Comparison of ENCODE assay signal across 11 cellular contexts in genomic region chr1:9183441-9183840, GRCh38. TPM values are rescaled to one million over a fixed set of nuclear protein-coding genes. Genes with fewer than 3 reads are reported as not detected.
DNase-seq lines count a peak whose midpoint lies in the region; ATAC-seq and TF ChIP-seq lines count a peak whose summit lies in the region.
"Had no signal": no experiment of that assay in that cellular context is flagged by ENCODE, and none has a peak within 500 bp of the region (broad histone marks: within the 10 kb centered on the region; RNA-seq: fewer than 3 reads in every experiment).

No MANE protein-coding gene starts in this region.

- WGBS in SK-N-SH (ENCODE audit: low lambda C conversion rate), result 88% methylated on average over 18 of the region's 24 CpGs

- no peak for TF ChIP-seq EP300 in SK-N-SH (IDR thresholded peaks at IDR 0.05; ENCODE audit: borderline replicate concordance in 1 of 2, low read depth in 1 of 2, low read length in 1 of 2)

- H3K27me3 ChIP-seq in SK-N-SH (ENCODE audit: insufficient read depth), result no peaks in the 10 kb centered on the region
- no peaks in the 10 kb centered on the region for H3K27me3 ChIP-seq in adipocyte (replicated peaks; ENCODE audit: control insufficient read depth, insufficient read depth, low read length)
- H3K27me3 ChIP-seq in iPS-20b (ENCODE audit: insufficient read depth, low read length), result peaks cover 37% of the 10 kb centered on the region
- peaks cover 0 to 6% (median 2%) of the 10 kb centered on the region in 5 donors for H3K27me3 ChIP-seq in subcutaneous abdominal adipose tissue (ENCODE audit: control insufficient read depth in 5 of 5, insufficient read depth in 4 of 5, low read length in 5 of 5)
- H3K27me3 ChIP-seq: MG63 had no signal

- H3K4me2 ChIP-seq in SK-N-SH, result peak overlapping the region; percentile 80

- H3K9me2 ChIP-seq in SK-N-SH, result no peaks in the 10 kb centered on the region

- DNase-seq in SK-N-SH, result no peak
- no peak for DNase-seq in adipocyte (ENCODE audit: low read depth)
- no peak for DNase-seq in dermis blood vessel endothelial cell
- no peak for DNase-seq in NCI-H1048 (lab: John Stamatoyannopoulos, UW)
- DNase-seq in NCI-H748 treated with DMSO at 0.1 percent for 48 hours (lab: John Stamatoyannopoulos, UW), result no peak
- DNase-seq: MG63 had no signal

- H3K27ac ChIP-seq in SK-N-SH (ENCODE audit: low read depth in 2 of 2, low read length in 1 of 2) (no peak overlapping the region; a peak in 1 of 4 replicates), iPS-20b (ENCODE audit: low read length) (no peak overlapping the region), subcutaneous abdominal adipose tissue (ENCODE audit: low read depth, low read length) (no peak overlapping the region)
- H3K27ac ChIP-seq: 22Rv1 had no signal

- CTCF ChIA-PET in SK-N-SH (lab: Yijun Ruan, JAX), result interaction anchor here (1.0 to 5.5 kb wide), 5 partner anchors 12 to 72 kb away, joined by 3 to 27 read pairs (median 8); no protein-coding TSS in a partner anchor

- H3K36me3 ChIP-seq in SK-N-SH (replicated peaks in 1 of 2; ENCODE audit: control insufficient read depth in 1 of 2, insufficient read depth in 2 of 2, low read length in 1 of 2) (peaks cover 2 to 12% of the 10 kb centered on the region in 2 experiments), adipocyte (ENCODE audit: control insufficient read depth, insufficient read depth, low read length, severe bottlenecking) (peaks cover 7% of the 10 kb centered on the region), iPS-20b (ENCODE audit: insufficient read depth, low read depth, low read length) (no peaks in the 10 kb centered on the region), subcutaneous abdominal adipose tissue (ENCODE audit: control insufficient read depth in 5 of 5, insufficient read depth in 5 of 5, low read length in 5 of 5) (no peaks in the 10 kb centered on the region)
- H3K36me3 ChIP-seq: MG63 had no signal

- no peaks in the 10 kb centered on the region for H3F3A ChIP-seq in SK-N-SH (replicated peaks; ENCODE audit: insufficient read depth)

- H2AFZ ChIP-seq in SK-N-SH (ENCODE audit: low read depth), result no peak overlapping the region

- ATAC-seq in SK-N-SH treated with all-trans-retinoic acid at 6 μM for 48 hours, result no peak
- ATAC-seq: Panc1 had no signal

- peak overlapping the region; percentile 75 to 87; a peak in 3 of 4 replicates for H3K4me3 ChIP-seq in SK-N-SH (ENCODE audit: low read depth in 2 of 2, low read length in 1 of 2)
- H3K4me3 ChIP-seq in adipocyte (ENCODE audit: low read length), result peak overlapping the region; percentile 89
- peak overlapping the region; percentile 70 for H3K4me3 ChIP-seq in iPS-20b (ENCODE audit: low read length)
- peak overlapping the region; percentile 44 to 83 (median 79) for H3K4me3 ChIP-seq in subcutaneous abdominal adipose tissue (ENCODE audit: low read depth in 1 of 5, low read length in 5 of 5)

- H3K9me3 ChIP-seq in SK-N-SH (no peaks in the 10 kb centered on the region), adipocyte (ENCODE audit: control insufficient read depth, low read length) (no peaks in the 10 kb centered on the region), iPS-20b (ENCODE audit: insufficient read depth, low read depth, low read length) (no peaks in the 10 kb centered on the region), subcutaneous abdominal adipose tissue (ENCODE audit: control insufficient read depth in 5 of 5, low read length in 5 of 5) (no peaks in the 10 kb centered on the region)
- H3K9me3 ChIP-seq: MG63 had no signal

- H3K9ac ChIP-seq in SK-N-SH (no peak overlapping the region), adipocyte (ENCODE audit: low read length) (peak overlapping the region; percentile 100), iPS-20b (ENCODE audit: low read depth, low read length) (peak overlapping the region; percentile 81; the same call in 1 of the 2 replicates), subcutaneous abdominal adipose tissue (ENCODE audit: low read length in 5 of 5) (no peak overlapping the region)

- POLR2A ChIA-PET in SK-N-SH (lab: Yijun Ruan, JAX), result interaction anchor here (0.7 kb wide), 1 partner anchor 35 kb away, joined by 6 read pairs; no protein-coding TSS in a partner anchor

- no peak for TF ChIP-seq CTCF in SK-N-SH (IDR thresholded peaks at IDR 0.05)

- TF ChIP-seq RAD21 in SK-N-SH (IDR thresholded peaks at IDR 0.05; ENCODE audit: low read length), result no peak

- H3K4me1 ChIP-seq in SK-N-SH (ENCODE audit: control insufficient read depth in 1 of 2, insufficient read depth in 2 of 2, low read depth in 1 of 2, low read length in 1 of 2), result peaks cover 0 to 32% of the 10 kb centered on the region in 2 experiments; a peak in 1 of 4 replicates
- H3K4me1 ChIP-seq in adipocyte (ENCODE audit: control insufficient read depth, insufficient read depth, low read length), result peaks cover 31% of the 10 kb centered on the region
- H3K4me1 ChIP-seq in iPS-20b (ENCODE audit: insufficient read depth, low read length), result peaks cover 9% of the 10 kb centered on the region; the same call in 1 of the 2 replicates
- H3K4me1 ChIP-seq in subcutaneous abdominal adipose tissue (ENCODE audit: control insufficient read depth in 5 of 5, insufficient read depth in 5 of 5, low read length in 5 of 5), result peaks cover 4 to 45% (median 39%) of the 10 kb centered on the region in 5 donors

- peaks cover 47% of the 10 kb centered on the region for H3K79me2 ChIP-seq in SK-N-SH (ENCODE audit: insufficient read depth)

- peaks cover 27% of the 10 kb centered on the region for H4K20me1 ChIP-seq in SK-N-SH (ENCODE audit: insufficient read depth)

TF ChIP-seq in SK-N-SH, 30 proteins besides CTCF, POLR2A, EP300 and RAD21 (continues in another document):
- no peak for TF ChIP-seq YY1 (IDR thresholded peaks at IDR 0.05; ENCODE audit: low read depth)
- no peak for TF ChIP-seq RXRA (IDR thresholded peaks at IDR 0.05; ENCODE audit: borderline replicate concordance, low read depth)
- TF ChIP-seq ZBTB33 (IDR thresholded peaks at IDR 0.05; ENCODE audit: borderline replicate concordance, low read depth), result no peak
- no peak for TF ChIP-seq SMC3 (IDR thresholded peaks at IDR 0.05; ENCODE audit: low read depth, low read length)
- TF ChIP-seq GATA2 (CRISPR knock-in tag; IDR thresholded peaks at IDR 0.05), result no peak

TF ChIP-seq in SK-N-SH treated with all-trans-retinoic acid at 6 μM for 48 hours, 23 proteins besides CTCF, POLR2A, EP300 and RAD21 (continues in another document):
- TF ChIP-seq TCF4 (CRISPR knock-in tag; IDR thresholded peaks at IDR 0.05; ENCODE audit: borderline replicate concordance) (no peak), TSHZ2 (CRISPR knock-in tag; IDR thresholded peaks at IDR 0.05) (no peak), CSDC2 (CRISPR knock-in tag; IDR thresholded peaks at IDR 0.05) (no peak)
- TF ChIP-seq, protein P1, sequence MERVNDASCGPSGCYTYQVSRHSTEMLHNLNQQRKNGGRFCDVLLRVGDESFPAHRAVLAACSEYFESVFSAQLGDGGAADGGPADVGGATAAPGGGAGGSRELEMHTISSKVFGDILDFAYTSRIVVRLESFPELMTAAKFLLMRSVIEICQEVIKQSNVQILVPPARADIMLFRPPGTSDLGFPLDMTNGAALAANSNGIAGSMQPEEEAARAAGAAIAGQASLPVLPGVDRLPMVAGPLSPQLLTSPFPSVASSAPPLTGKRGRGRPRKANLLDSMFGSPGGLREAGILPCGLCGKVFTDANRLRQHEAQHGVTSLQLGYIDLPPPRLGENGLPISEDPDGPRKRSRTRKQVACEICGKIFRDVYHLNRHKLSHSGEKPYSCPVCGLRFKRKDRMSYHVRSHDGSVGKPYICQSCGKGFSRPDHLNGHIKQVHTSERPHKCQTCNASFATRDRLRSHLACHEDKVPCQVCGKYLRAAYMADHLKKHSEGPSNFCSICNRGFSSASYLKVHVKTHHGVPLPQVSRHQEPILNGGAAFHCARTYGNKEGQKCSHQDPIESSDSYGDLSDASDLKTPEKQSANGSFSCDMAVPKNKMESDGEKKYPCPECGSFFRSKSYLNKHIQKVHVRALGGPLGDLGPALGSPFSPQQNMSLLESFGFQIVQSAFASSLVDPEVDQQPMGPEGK (CRISPR knock-in tag; IDR thresholded peaks at IDR 0.05; ENCODE audit: borderline replicate concordance), result no peak

RNA-seq across cellular contexts. Expression of gene H6PD, which starts 51.1 kb away (rescaled TPM):
- 16.2 and 19.1 TPM in 2 replicates for polyA plus RNA-seq in SK-N-SH (2012; rRNA removed)
- 10.0 and 13.9 TPM in 2 replicates for polyA plus RNA-seq in SK-N-SH (2012; cell fraction: cytosol; rRNA removed)
- 23.2 and 26.0 TPM in 2 replicates for polyA plus RNA-seq in SK-N-SH (2012; cell fraction: nucleus; rRNA removed)
- total RNA-seq in dermis blood vessel endothelial cell, result 21.3 and 32.1 TPM in 2 replicates

RNA-seq across cellular contexts. Expression of gene GPR157, which starts 54.5 kb away (rescaled TPM):
- 1.8 and 2.1 TPM in 2 replicates for polyA plus RNA-seq in SK-N-SH (2012; rRNA removed)
- 1.1 and 1.4 TPM in 2 replicates for polyA plus RNA-seq in SK-N-SH (2012; cell fraction: cytosol; rRNA removed)
- 4.3 and 5.7 TPM in 2 replicates for polyA plus RNA-seq in SK-N-SH (2012; cell fraction: nucleus; rRNA removed)
- 4.3 and 7.0 TPM in 2 replicates for total RNA-seq in dermis blood vessel endothelial cell

Comparison
In these comparisons a context has a peak if more than half of its experiments do, and no peak if none do; other contexts are left out.
1. H3K9ac ChIP-seq: peak in adipocyte (single experiment) and iPS-20b (single experiment); none in SK-N-SH (single experiment) and subcutaneous abdominal adipose tissue (0 of 5).
2. Peak in every context shown above with its lines, with median percentiles within 50 percentile points of each other: H3K4me3 ChIP-seq.